Comparison of ENCODE assay signal across 15 cellular contexts in the genomic region with DNA sequence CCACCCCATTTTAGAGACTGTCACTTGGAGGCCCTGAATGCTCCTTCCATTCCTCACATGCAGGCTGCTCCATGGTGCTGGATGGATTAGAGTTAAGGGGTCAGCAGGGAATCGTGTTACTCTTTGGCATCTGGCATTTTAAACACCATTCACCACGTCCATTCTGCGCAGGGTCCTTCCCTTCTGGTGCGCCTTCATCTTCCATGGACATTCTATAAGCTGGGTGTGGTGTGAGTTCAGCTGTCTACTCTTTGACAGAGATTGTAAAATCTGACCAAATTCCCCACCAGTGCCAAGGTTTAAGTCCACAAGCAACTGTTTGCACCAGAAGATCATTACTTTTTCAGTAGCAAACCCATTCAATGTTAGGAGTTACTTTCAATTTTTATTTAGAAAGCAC. TPM values are rescaled to one million over a fixed set of nuclear protein-coding genes. Genes with fewer than 3 reads are reported as not detected.
DNase-seq lines count a peak whose midpoint lies in the region; ATAC-seq and TF ChIP-seq lines count a peak whose summit lies in the region.
"Had no signal": no experiment of that assay in that cellular context is flagged by ENCODE, and none has a peak within 500 bp of the region (broad histone marks: within the 10 kb centered on the region; RNA-seq: fewer than 3 reads in every experiment).

No MANE protein-coding gene starts in this region.

- CTCF ChIA-PET in AG04450 (lab: Charles Lee) (no interaction called here), Calu3 (lab: Charles Lee) (no interaction called here)

- H3K36me3 Mint-ChIP-seq in T-helper 17 cell (ENCODE audit: low read depth), result peaks cover 16% of the 10 kb centered on the region
- H3K36me3 Mint-ChIP-seq in natural killer cell, result peaks cover 64% of the 10 kb centered on the region
- H3K36me3 Mint-ChIP-seq in Calu3 (ENCODE audit: insufficient read depth, unreplicated experiment), result peaks cover 24% of the 10 kb centered on the region

- H2AFZ ChIP-seq in MM.1S (ENCODE audit: low read length), result no peak overlapping the region

- no peak for TF ChIP-seq CTCF in AG04450 (IDR thresholded peaks at IDR 0.05; ENCODE audit: low read depth, low read length)
- TF ChIP-seq CTCF in esophagus muscularis mucosa (IDR thresholded peaks at IDR 0.05), result no peak
- no peak for TF ChIP-seq CTCF in natural killer cell (IDR thresholded peaks at IDR 0.05)
- TF ChIP-seq CTCF in Calu3 (IDR thresholded peaks at IDR 0.05; ENCODE audit: unreplicated experiment), result no peak
- TF ChIP-seq CTCF in MM.1S (IDR thresholded peaks at IDR 0.05; ENCODE audit: low read length), result no peak

- H3K27me3 ChIP-seq in AG04450 (ENCODE audit: control insufficient read depth, insufficient read depth, low read length) (no peaks in the 10 kb centered on the region), esophagus muscularis mucosa (no peaks in the 10 kb centered on the region), MM.1S (replicated peaks; ENCODE audit: insufficient read depth, low read length) (no peaks in the 10 kb centered on the region)
- H3K27me3 ChIP-seq: SJSA1 had no signal

- H3K27ac ChIP-seq in AG04450 (ENCODE audit: low read depth, low read length) (peak overlapping the region; percentile 75), esophagus muscularis mucosa (replicated peaks in 1 of 4) (peak overlapping the region; percentile 71 to 81 (median 73)), MM.1S (ENCODE audit: low read length) (no peak overlapping the region)

- TF ChIP-seq EP300 in esophagus muscularis mucosa (IDR thresholded peaks at IDR 0.05), result no peak

- DNase-seq in AG04450 (ENCODE audit: low read depth, low spot score) (no peak), T-helper 17 cell (no peak), esophagus muscularis mucosa (ENCODE audit: extremely low spot score) (no peak), natural killer cell (no peak), foreskin melanocyte (no peak), Calu3 (no peak), MM.1S (no peak)
- DNase-seq: activated effector memory CD4-positive, alpha-beta T cell treated with Interleukin-2 at 50 U/mL for 16 hours; mesendoderm; NCI-H1105 treated with DMSO at 0.1 percent for 48 hours; NCI-H526 treated with DMSO at 0.1 percent for 48 hours; stimulated activated CD8-positive, alpha-beta memory T cell treated with anti-CD3 and anti-CD28 coated beads, Interleukin-4, amount 100 ng/mL, for 48 hours had no signal

- BruUV-seq in Calu3 (replicated peaks; lab: Mats Ljungman, UMichigan), result no TSS peak

- no peaks in the 10 kb centered on the region for H4K20me1 ChIP-seq in MM.1S (ENCODE audit: insufficient read depth, low read length)

- H3K27ac Mint-ChIP-seq in T-helper 17 cell, result peak overlapping the region; percentile 88
- H3K27ac Mint-ChIP-seq in natural killer cell, result peak overlapping the region; percentile 76 to 80
- H3K27ac Mint-ChIP-seq in Calu3 (ENCODE audit: unreplicated experiment), result no peak overlapping the region
- H3K27ac Mint-ChIP-seq: WTC11 had no signal

- peaks cover 11 to 75% (median 47%) of the 10 kb centered on the region in 4 donors for H3K36me3 ChIP-seq in esophagus muscularis mucosa
- H3K36me3 ChIP-seq in MM.1S (replicated peaks; ENCODE audit: insufficient read depth, low read length), result no peaks in the 10 kb centered on the region

- H3K9me3 Mint-ChIP-seq in natural killer cell (no peaks in the 10 kb centered on the region), Calu3 (ENCODE audit: low read depth, unreplicated experiment) (no peaks in the 10 kb centered on the region)
- H3K9me3 Mint-ChIP-seq: WTC11 had no signal

- no peak overlapping the region for H3K4me2 ChIP-seq in MM.1S (ENCODE audit: low read depth, low read length)

- H3K4me3 Mint-ChIP-seq in T-helper 17 cell, result no peak overlapping the region
- H3K4me3 Mint-ChIP-seq in natural killer cell, result no peak overlapping the region
- no peak overlapping the region for H3K4me3 Mint-ChIP-seq in Calu3 (ENCODE audit: low read depth, unreplicated experiment)
- H3K4me3 Mint-ChIP-seq: WTC11 had no signal

- H3K9ac ChIP-seq in MM.1S (ENCODE audit: low read length), result no peak overlapping the region

- intact Hi-C loops in esophagus muscularis mucosa (cut with DNase I), result no loop called here
- intact Hi-C loops in natural killer cell (cut with micrococcal nuclease), result no loop called here
- intact Hi-C loops in Calu3 (cut with micrococcal nuclease; ENCODE audit: unreplicated experiment), result no loop called here

- H3K9me3 ChIP-seq in AG04450 (ENCODE audit: control insufficient read depth, insufficient read depth, low read length) (no peaks in the 10 kb centered on the region), T-helper 17 cell (ENCODE audit: control insufficient read depth, low read length, poor library complexity, severe bottlenecking) (no peaks in the 10 kb centered on the region), esophagus muscularis mucosa (no peaks in the 10 kb centered on the region), MM.1S (replicated peaks; ENCODE audit: insufficient read depth, low read length) (no peaks in the 10 kb centered on the region)
- H3K9me3 ChIP-seq: SJSA1 had no signal

- H3K4me1 Mint-ChIP-seq in T-helper 17 cell (peaks cover 37% of the 10 kb centered on the region), natural killer cell (peaks cover 32 to 39% of the 10 kb centered on the region in 2 donors), Calu3 (ENCODE audit: low read depth, unreplicated experiment) (peaks cover 31% of the 10 kb centered on the region)

- no peak overlapping the region for H3K4me3 ChIP-seq in AG04450 (ENCODE audit: low read depth, low read length)
- H3K4me3 ChIP-seq in esophagus muscularis mucosa, result no peak overlapping the region
- no peak overlapping the region for H3K4me3 ChIP-seq in MM.1S (ENCODE audit: low read length)
- H3K4me3 ChIP-seq: SJSA1 had no signal

- POLR2A ChIA-PET in AG04450 (lab: Yijun Ruan, JAX), result interaction anchor here (1.1 kb wide), 1 partner anchor 8 kb away, joined by 5 read pairs; no protein-coding TSS in a partner anchor

- 64% methylated on average over 4 of the region's 4 CpGs for WGBS in esophagus muscularis mucosa

- H3K9me2 ChIP-seq in MM.1S (replicated peaks; ENCODE audit: insufficient read depth, low read length), result no peaks in the 10 kb centered on the region

- H3K79me2 ChIP-seq in MM.1S (ENCODE audit: low read length), result no peaks in the 10 kb centered on the region

- ATAC-seq in T-helper 17 cell (no peak), natural killer cell (no peak), GM21723 (IDR thresholded peaks at IDR 0.05; ENCODE audit: unreplicated experiment) (no peak)
- ATAC-seq: WTC11 had no signal

- no peak for TF ChIP-seq POLR2A in esophagus muscularis mucosa (IDR thresholded peaks at IDR 0.05; ENCODE audit: low read depth)

- peaks cover 57 to 82% (median 74%) of the 10 kb centered on the region in 4 donors for H3K4me1 ChIP-seq in esophagus muscularis mucosa
- H3K4me1 ChIP-seq in MM.1S (ENCODE audit: low read length), result no peaks in the 10 kb centered on the region

- no peaks in the 10 kb centered on the region for H3F3A ChIP-seq in MM.1S (ENCODE audit: insufficient read depth, low read length)

- H3K27me3 Mint-ChIP-seq in T-helper 17 cell, result no peaks in the 10 kb centered on the region
- no peaks in the 10 kb centered on the region for H3K27me3 Mint-ChIP-seq in natural killer cell (ENCODE audit: low read depth in 2 of 2)
- no peaks in the 10 kb centered on the region for H3K27me3 Mint-ChIP-seq in Calu3 (ENCODE audit: unreplicated experiment)

RNA-seq across cellular contexts. Expression of a gene that starts 47.8 kb away (rescaled TPM):
- 57.9 and 62.0 TPM in 2 replicates for polyA plus RNA-seq in AG04450 (2011; rRNA removed)
- polyA minus RNA-seq in AG04450 (2011; rRNA and poly(A)+ RNA removed), result 69.9 and 70.6 TPM in 2 replicates
- total RNA-seq in T-helper 17 cell, result 10 to 100 TPM; 84.9 to 95.9 TPM
- 10 to 100 TPM; 28.7 to 46.5 (median 36.2) TPM for total RNA-seq in esophagus muscularis mucosa
- total RNA-seq in natural killer cell, result 100 to 1,000 TPM in 2 of 3 donors, 10 to 100 TPM in 1; 98.8 to 118 (median 117) TPM
- 56.0 TPM in 2 replicates for total RNA-seq in Calu3 (2022)

RNA-seq across cellular contexts. Expression of a gene that starts 48.3 kb away (rescaled TPM):
- 7.6 and 9.1 TPM in 2 replicates for polyA plus RNA-seq in AG04450 (2011; rRNA removed)
- 4.5 and 6.4 TPM in 2 replicates for polyA minus RNA-seq in AG04450 (2011; rRNA and poly(A)+ RNA removed)
- total RNA-seq in T-helper 17 cell (10 to 100 TPM; 17.6 to 18.7 TPM), esophagus muscularis mucosa (10 to 100 TPM; 17.1 to 31.6 (median 21.0) TPM), natural killer cell (10 to 100 TPM; 33.7 to 42.5 (median 38.7) TPM), Calu3 (2022) (28.0 and 28.8 TPM in 2 replicates)

RNA-seq across cellular contexts. Expression of a gene that starts 50.8 kb away (rescaled TPM):
- polyA plus RNA-seq in AG04450 (2011; rRNA removed), result 202 and 246 TPM in 2 replicates
- polyA minus RNA-seq in AG04450 (2011; rRNA and poly(A)+ RNA removed), result 206 and 257 TPM in 2 replicates
- total RNA-seq in T-helper 17 cell (10 to 100 TPM; 78.8 to 87.5 TPM), esophagus muscularis mucosa (100 to 1,000 TPM in 2 of 4 donors, 10 to 100 TPM in 2; 91.3 to 165 (median 124) TPM), natural killer cell (10 to 100 TPM; 74.9 to 93.6 (median 90.7) TPM), Calu3 (2022) (34.5 and 40.4 TPM in 2 replicates)
